Comparison of ENCODE assay signal across 16 cellular contexts in the genomic region with DNA sequence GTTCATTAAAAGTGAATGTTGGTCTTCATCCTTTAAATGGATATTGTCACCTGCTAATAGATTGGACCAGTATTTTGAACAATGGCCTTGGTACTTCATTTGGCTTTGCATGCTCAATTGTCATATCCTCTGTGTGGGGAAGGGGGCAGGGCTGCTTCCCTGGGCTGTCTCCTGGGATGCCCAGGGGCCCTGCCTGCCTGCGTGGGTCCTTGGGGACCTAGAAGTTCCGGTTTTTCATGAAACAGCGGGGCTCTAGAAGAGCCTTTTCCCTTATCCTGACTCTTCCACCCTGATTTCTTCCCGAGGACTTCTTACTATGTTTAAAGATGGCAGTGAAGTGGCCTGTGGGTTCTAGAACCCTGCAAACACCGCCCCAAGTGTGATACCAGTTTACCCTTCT.
DNase-seq lines count a peak whose midpoint lies in the region; ATAC-seq and TF ChIP-seq lines count a peak whose summit lies in the region.
"Had no signal": no experiment of that assay in that cellular context is flagged by ENCODE, and none has a peak within 500 bp of the region (broad histone marks: within the 10 kb centered on the region; RNA-seq: fewer than 3 reads in every experiment).

No MANE protein-coding gene starts in this region.

- no peak for TF ChIP-seq POLR2A in esophagus squamous epithelium (IDR thresholded peaks at IDR 0.05)

- H4K20me1 ChIP-seq in BLaER1 (no peaks in the 10 kb centered on the region), Karpas-422 (ENCODE audit: insufficient read depth, low read depth, low read length) (no peaks in the 10 kb centered on the region)

- H3K36me3 ChIP-seq in BLaER1 (no peaks in the 10 kb centered on the region; the same call in 1 of the 2 replicates), Karpas-422 (ENCODE audit: insufficient read depth, low read length) (no peaks in the 10 kb centered on the region), esophagus squamous epithelium (no peaks in the 10 kb centered on the region)
- H3K36me3 ChIP-seq: HAP-1 had no signal

- no peaks in the 10 kb centered on the region for H3K79me2 ChIP-seq in Karpas-422 (ENCODE audit: low read length)

- H3K4me2 ChIP-seq in BLaER1 (peak overlapping the region; percentile 76), Karpas-422 (ENCODE audit: low read depth, low read length, poor library complexity, severe bottlenecking) (peak overlapping the region; percentile 39)

- no peak overlapping the region for H3K4me3 Mint-ChIP-seq in dendritic cell treated with granulocyte-macrophage colony-stimulating factor and Interleukin-4, amounts not matched to agents 40 ng/mL and 50 ng/mL, for 4 days
- no peak overlapping the region for H3K4me3 Mint-ChIP-seq in glutamatergic neuron (ENCODE audit: unreplicated experiment)
- H3K4me3 Mint-ChIP-seq: B cell; CD4-positive, alpha-beta memory T cell had no signal

- ATAC-seq in HG02642 (IDR thresholded peaks at IDR 0.05; ENCODE audit: poor library complexity, unreplicated experiment) = no peak
- no peak for ATAC-seq in GM21737 (IDR thresholded peaks at IDR 0.05; ENCODE audit: unreplicated experiment)

- H3K4me3 ChIP-seq in BLaER1 (no peak overlapping the region), Karpas-422 (ENCODE audit: low read length) (0 out of 2 replicates have a peak overlapping the region, but pooled peaks have one; percentile 4), esophagus squamous epithelium (no peak overlapping the region)
- H3K4me3 ChIP-seq: GM23248, HAP-1 had no signal

- WGBS in esophagus squamous epithelium, 2 donors = 93 to 95% methylated on average over 3 of the region's 5 CpGs

- intact Hi-C loops in dendritic cell treated with granulocyte-macrophage colony-stimulating factor and Interleukin-4, amounts not matched to agents 40 ng/mL and 50 ng/mL, for 4 days (cut with micrococcal nuclease) = no loop called here
- intact Hi-C loops in esophagus squamous epithelium (cut with DNase I) = no loop called here

- DNase-seq in Karpas-422 (peak; percentile 67), glutamatergic neuron (no peak), esophagus squamous epithelium (lab: John Stamatoyannopoulos, UW) (no peak)
- DNase-seq: 8988T; CD4-positive, alpha-beta memory T cell; DMS153; DMS79; GF-D8; GM23248 had no signal

- no peaks in the 10 kb centered on the region for H3K9me2 ChIP-seq in Karpas-422 (replicated peaks; ENCODE audit: insufficient read depth, low read length)

- peak overlapping the region; percentile 31; the same call in 1 of the 2 replicates for H3K27ac ChIP-seq in BLaER1
- H3K27ac ChIP-seq in Karpas-422 (ENCODE audit: low read length) = no peak overlapping the region
- no peak overlapping the region for H3K27ac ChIP-seq in esophagus squamous epithelium
- H3K27ac ChIP-seq: C4-2B, GM23248 had no signal

- H3K27me3 Mint-ChIP-seq in dendritic cell treated with granulocyte-macrophage colony-stimulating factor and Interleukin-4, amounts not matched to agents 40 ng/mL and 50 ng/mL, for 4 days = no peaks in the 10 kb centered on the region
- peaks cover 9% of the 10 kb centered on the region for H3K27me3 Mint-ChIP-seq in glutamatergic neuron (ENCODE audit: unreplicated experiment)
- H3K27me3 Mint-ChIP-seq: B cell; CD4-positive, alpha-beta memory T cell had no signal

- H3K27me3 ChIP-seq in BLaER1 (no peaks in the 10 kb centered on the region), Karpas-422 (ENCODE audit: low read length) (no peaks in the 10 kb centered on the region), esophagus squamous epithelium (no peaks in the 10 kb centered on the region)

- H3K4me1 ChIP-seq in BLaER1 = peaks cover 43% of the 10 kb centered on the region
- H3K4me1 ChIP-seq in Karpas-422 (ENCODE audit: low read length) = peaks cover 22% of the 10 kb centered on the region
- peaks cover 0 to 19% (median 0%) of the 10 kb centered on the region in 3 donors for H3K4me1 ChIP-seq in esophagus squamous epithelium
- H3K4me1 ChIP-seq: HAP-1 had no signal

- no peak overlapping the region for H2AFZ ChIP-seq in Karpas-422 (ENCODE audit: low read length)
- H2AFZ ChIP-seq: GM23248 had no signal

- H3K9ac ChIP-seq in BLaER1 (no peak overlapping the region), Karpas-422 (ENCODE audit: low read length) (no peak overlapping the region)
- H3K9ac ChIP-seq: GM23248 had no signal

- peaks cover 28% of the 10 kb centered on the region for H3K4me1 Mint-ChIP-seq in dendritic cell treated with granulocyte-macrophage colony-stimulating factor and Interleukin-4, amounts not matched to agents 40 ng/mL and 50 ng/mL, for 4 days (ENCODE audit: low read depth)
- H3K4me1 Mint-ChIP-seq in glutamatergic neuron (ENCODE audit: low read depth, unreplicated experiment) = peaks cover 15% of the 10 kb centered on the region

- H3K9me3 ChIP-seq in BLaER1 (no peaks in the 10 kb centered on the region; the same call in none of the 2 replicates), Karpas-422 (ENCODE audit: low read length) (no peaks in the 10 kb centered on the region), esophagus squamous epithelium (no peaks in the 10 kb centered on the region)
- H3K9me3 ChIP-seq: HAP-1 had no signal

- TF ChIP-seq CTCF in glutamatergic neuron (IDR thresholded peaks at IDR 0.05; ENCODE audit: partially characterized antibody, unreplicated experiment) (no peak), esophagus squamous epithelium (IDR thresholded peaks at IDR 0.05) (no peak)

- no peaks in the 10 kb centered on the region for H3K9me3 Mint-ChIP-seq in dendritic cell treated with granulocyte-macrophage colony-stimulating factor and Interleukin-4, amounts not matched to agents 40 ng/mL and 50 ng/mL, for 4 days
- H3K9me3 Mint-ChIP-seq in glutamatergic neuron (ENCODE audit: unreplicated experiment) = peaks cover 1% of the 10 kb centered on the region

- peaks cover 34% of the 10 kb centered on the region for H3K36me3 Mint-ChIP-seq in dendritic cell treated with granulocyte-macrophage colony-stimulating factor and Interleukin-4, amounts not matched to agents 40 ng/mL and 50 ng/mL, for 4 days (ENCODE audit: low read depth)
- H3K36me3 Mint-ChIP-seq in glutamatergic neuron (ENCODE audit: unreplicated experiment) = no peaks in the 10 kb centered on the region

- H3K27ac Mint-ChIP-seq in dendritic cell treated with granulocyte-macrophage colony-stimulating factor and Interleukin-4, amounts not matched to agents 40 ng/mL and 50 ng/mL, for 4 days = peak overlapping the region; percentile 58
- peak overlapping the region; percentile 55 for H3K27ac Mint-ChIP-seq in glutamatergic neuron (ENCODE audit: unreplicated experiment)
- H3K27ac Mint-ChIP-seq: B cell had no signal
